Comparison of ENCODE assay signal across 13 cellular contexts in the genomic region with DNA sequence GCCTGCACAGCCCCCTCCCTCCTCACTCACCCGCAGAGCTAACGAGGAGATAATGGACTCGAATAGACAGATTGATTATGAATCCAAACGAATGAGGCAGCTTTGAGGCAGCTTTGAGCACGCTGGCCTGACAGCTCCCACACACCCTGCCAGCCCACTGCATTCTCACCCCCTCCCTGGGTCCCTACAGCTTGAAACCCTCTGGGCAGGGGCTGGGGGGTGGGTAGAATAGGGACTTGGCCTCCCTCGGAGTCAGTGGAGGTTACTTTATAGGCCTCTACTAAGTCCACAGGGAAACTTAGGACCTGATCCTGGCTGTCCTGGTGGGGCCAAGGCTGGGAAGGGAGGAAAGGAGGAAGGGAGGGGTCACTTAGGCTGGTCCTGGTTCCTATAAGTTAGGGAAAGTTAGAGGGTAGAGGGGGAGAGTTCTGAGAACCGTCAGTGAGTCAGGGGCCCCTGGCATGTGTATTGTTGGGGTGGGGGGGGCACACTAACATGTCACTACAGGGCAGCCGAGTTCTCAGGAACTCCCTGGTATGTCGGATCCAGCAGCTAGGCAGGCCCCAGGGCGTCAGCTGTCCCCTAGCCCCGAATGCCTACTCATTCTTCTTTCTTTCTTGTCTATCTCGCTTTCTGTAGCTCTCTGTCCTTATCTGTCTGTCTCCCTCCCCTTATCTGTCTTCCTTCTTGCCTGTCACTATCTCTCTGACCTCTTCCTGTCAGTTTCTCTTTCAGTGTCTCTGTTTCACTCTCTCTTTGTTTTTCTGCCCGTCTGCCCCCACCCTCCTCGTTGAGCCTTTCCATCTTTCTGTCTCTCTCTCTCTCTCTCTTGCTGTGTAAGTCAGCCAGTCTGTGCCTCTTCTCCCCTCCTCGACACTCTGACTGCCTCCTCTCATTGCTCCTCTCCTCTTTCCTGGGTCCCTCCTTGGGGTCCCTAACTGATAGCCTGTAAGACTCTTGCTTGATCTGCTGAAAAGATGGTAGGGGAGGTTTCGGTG. TPM values are rescaled to one million over a fixed set of nuclear protein-coding genes. Genes with fewer than 3 reads are reported as not detected.
A peak's percentile ranks its signal among the peaks of the same experiment; 100 is the strongest.
DNase-seq lines count a peak whose midpoint lies in the region; ATAC-seq, FAIRE-seq and TF ChIP-seq lines count a peak whose summit lies in the region.
"Had no signal": no experiment of that assay in that cellular context is flagged by ENCODE, and none has a peak within 500 bp of the region (broad histone marks: within the 10 kb centered on the region; RNA-seq: fewer than 3 reads in every experiment).

No MANE protein-coding gene starts in this region.

- H3K27ac ChIP-seq in SJCRH30 (no peak overlapping the region), GM12878 (ENCODE audit: control insufficient read depth, insufficient read depth) (no peak overlapping the region), mesenchymal stem cell (ENCODE audit: low read length, poor library complexity, severe bottlenecking) (no peak overlapping the region)
- H3K27ac ChIP-seq: colonic mucosa, SJSA1 had no signal

- H2BK15ac ChIP-seq in mesenchymal stem cell (ENCODE audit: low read depth, poor library complexity, severe bottlenecking), result no peak overlapping the region

- no peaks in the 10 kb centered on the region for H3K79me2 ChIP-seq in GM12878 (ENCODE audit: control insufficient read depth, insufficient read depth, low read length)

- peak; percentile 27 for FAIRE-seq in GM12878 (lab: Jason Lieb, UNC)

- H3K14ac ChIP-seq in mesenchymal stem cell (ENCODE audit: low read length in 2 of 2), result peak overlapping the region in 1 of 2 experiments; percentile 27

- H3K18ac ChIP-seq in mesenchymal stem cell (ENCODE audit: low read depth in 1 of 2, low read length in 2 of 2), result no peak overlapping the region

- WGBS in GM12878 (ENCODE audit: insufficient coverage, insufficient replicate concordance, low lambda C conversion rate, missing lambda C conversion rate), result 29% methylated on average over 16 of the region's 16 CpGs
- 39% methylated on average over 13 of the region's 16 CpGs for WGBS in mesenchymal stem cell

- SMC1A ChIA-PET in GM12878 (lab: Charles Lee; ENCODE audit: uncharacterized antibody, unreplicated experiment), result interaction anchor here (1.1 to 4.2 kb wide), 5 partner anchors 25 to 176 kb away, joined by 3 to 75 read pairs (median 4); a partner anchor contains a TSS

- H3K27me3 ChIP-seq in SJCRH30 (peaks cover 32% of the 10 kb centered on the region), GM12878 (replicated peaks in 1 of 2; ENCODE audit: control insufficient read depth in 2 of 2, insufficient read depth in 2 of 2, low read length in 1 of 2) (peaks cover 3 to 21% of the 10 kb centered on the region in 2 experiments), mesenchymal stem cell (ENCODE audit: control insufficient read depth in 1 of 2, insufficient read depth in 1 of 2, low read length in 2 of 2) (peaks cover 77% of the 10 kb centered on the region in 2 experiments)

- H3K36me3 Mint-ChIP-seq in activated naive CD4-positive, alpha-beta T cell treated with anti-CD3 and anti-CD28 coated beads for 36 hours (ENCODE audit: low read depth), result no peaks in the 10 kb centered on the region

- no peak overlapping the region for H3K27ac Mint-ChIP-seq in activated naive CD4-positive, alpha-beta T cell treated with anti-CD3 and anti-CD28 coated beads for 36 hours

- peak overlapping the region; percentile 12; the same call in 1 of the 2 replicates for H3K4me2 ChIP-seq in GM12878 (ENCODE audit: control insufficient read depth, insufficient read depth)
- no peak overlapping the region for H3K4me2 ChIP-seq in mesenchymal stem cell (ENCODE audit: low read length, poor library complexity, severe bottlenecking)

- H3K9ac ChIP-seq in GM12878 (ENCODE audit: control insufficient read depth, insufficient read depth, low read length), result no peak overlapping the region
- H3K9ac ChIP-seq in mesenchymal stem cell (ENCODE audit: low read length), result no peak overlapping the region

- H3K4me1 Mint-ChIP-seq in activated naive CD4-positive, alpha-beta T cell treated with anti-CD3 and anti-CD28 coated beads for 36 hours (ENCODE audit: low read depth), result peaks cover 28% of the 10 kb centered on the region

- no peaks in the 10 kb centered on the region for H3K9me3 Mint-ChIP-seq in activated naive CD4-positive, alpha-beta T cell treated with anti-CD3 and anti-CD28 coated beads for 36 hours

- RAD21 ChIA-PET in GM12878 (lab: Charles Lee; ENCODE audit: unreplicated experiment), result interaction anchor here (3.9 to 7.0 kb wide), 4 partner anchors 25 to 135 kb away, joined by 27 to 115 read pairs (median 114); a partner anchor contains a TSS

- CTCF ChIA-PET in activated naive CD4-positive, alpha-beta T cell treated with anti-CD3 and anti-CD28 coated beads for 36 hours (lab: Charles Lee), result interaction anchor here (3.7 to 10.2 kb wide), 5 partner anchors 24 to 173 kb away, joined by 39 to 177 read pairs (median 59); a partner anchor contains a TSS
- CTCF ChIA-PET in GM12878 (lab: Yijun Ruan, JAX), result interaction anchor here (1.2 to 9.4 kb wide), 9 partner anchors 13 to 178 kb away, joined by 3 to 248 read pairs (median 37); a partner anchor contains a TSS
- CTCF ChIA-PET in GM10248 (lab: Yijun Ruan, JAX), result interaction anchor here (0.8 to 8.8 kb wide), 10 partner anchors 16 to 235 kb away, joined by 3 to 163 read pairs (median 25); a partner anchor contains a TSS

- in situ Hi-C loops in GM12878 (cut with MboI), result loop anchor here (5.0 kb wide), 2 partner anchors 61 to 176 kb away; no protein-coding TSS in a partner anchor

- H3K23ac ChIP-seq in mesenchymal stem cell (ENCODE audit: low read length in 2 of 2), result no peak overlapping the region

- no peaks in the 10 kb centered on the region for H3K79me1 ChIP-seq in mesenchymal stem cell (replicated peaks; ENCODE audit: low read length, poor library complexity, severe bottlenecking)

- intact Hi-C loops in activated naive CD4-positive, alpha-beta T cell treated with anti-CD3 and anti-CD28 coated beads for 36 hours (cut with micrococcal nuclease), result loop anchor here (5.0 kb wide), 1 partner anchor 156 kb away; a partner anchor contains a TSS
- intact Hi-C loops in GM12878 (cut with micrococcal nuclease; ENCODE audit: unreplicated experiment), result no loop called here

- H3K9me3 ChIP-seq in SJCRH30 (replicated peaks) (no peaks in the 10 kb centered on the region), GM12878 (replicated peaks; ENCODE audit: control insufficient read depth, insufficient read depth, low read length) (no peaks in the 10 kb centered on the region), mesenchymal stem cell (ENCODE audit: control insufficient read depth, low read length) (no peaks in the 10 kb centered on the region)
- H3K9me3 ChIP-seq: colonic mucosa had no signal

- peak; percentile 8 for DNase-seq in activated naive CD4-positive, alpha-beta T cell treated with Interleukin-2 at 50 U/mL for 16 hours
- no peak for DNase-seq in activated naive CD4-positive, alpha-beta T cell treated with anti-CD3 and anti-CD28 coated beads for 36 hours
- DNase-seq in SJCRH30 (peak; percentile 29 to 32), GM12878 (ENCODE audit: low read depth, low spot score) (no peak), GM10248 (ENCODE audit: extremely low spot score) (no peak), middle frontal gyrus (ENCODE audit: extremely low spot score, low spot score) (no peak), mesenchymal stem cell (no peak)
- DNase-seq in stimulated activated CD8-positive, alpha-beta memory T cell treated with anti-CD3 and anti-CD28 coated beads, Interleukin-4, amount 100 ng/mL, for 48 hours, result peak; percentile 77
- DNase-seq: colonic mucosa, DMS79 treated with DMSO at 0.1 percent for 48 hours, posterior cingulate gyrus had no signal

- H2BK12ac ChIP-seq in mesenchymal stem cell (ENCODE audit: low read length in 2 of 2), result no peak overlapping the region

- TF ChIP-seq POLR2A in GM12878 (IDR thresholded peaks at IDR 0.05; ENCODE audit: low read depth, low read length), result no peak

- no peaks in the 10 kb centered on the region for H4K20me1 ChIP-seq in GM12878 (ENCODE audit: control insufficient read depth, insufficient read depth)

- no peak for TF ChIP-seq RAD21 in GM12878 (IDR thresholded peaks at IDR 0.05; ENCODE audit: insufficient read depth, low read depth, low read length)

- no peak for TF ChIP-seq CTCF in GM12878 (IDR thresholded peaks at IDR 0.05 in 2 of 3, conservative IDR thresholded peaks at IDR 0.05 in 1 of 3; ENCODE audit: control insufficient read depth in 2 of 3, extremely low read depth in 1 of 3, insufficient read depth in 1 of 3, low read depth in 3 of 3, low read length in 3 of 3)
- TF ChIP-seq CTCF in GM10248 (IDR thresholded peaks at IDR 0.05; ENCODE audit: control extremely low read depth, extremely low read depth, low read depth, missing control alignments), result no peak

- no peak overlapping the region for H3K4me3 Mint-ChIP-seq in activated naive CD4-positive, alpha-beta T cell treated with anti-CD3 and anti-CD28 coated beads for 36 hours

- no TSS peak for BruUV-seq in GM12878 (replicated peaks; lab: Mats Ljungman, UMichigan)

- H4K91ac ChIP-seq in mesenchymal stem cell (ENCODE audit: low read length), result no peak overlapping the region

- no peaks in the 10 kb centered on the region for H3K36me3 ChIP-seq in SJCRH30
- no peaks in the 10 kb centered on the region for H3K36me3 ChIP-seq in GM12878 (ENCODE audit: control insufficient read depth in 2 of 2, insufficient read depth in 2 of 2, low read length in 1 of 2)
- H3K36me3 ChIP-seq in mesenchymal stem cell (ENCODE audit: control insufficient read depth in 1 of 2, insufficient read depth in 2 of 2, low read depth in 1 of 2, low read length in 2 of 2), result no peaks in the 10 kb centered on the region
- H3K36me3 ChIP-seq: colonic mucosa, SJSA1 had no signal

- TF ChIP-seq EP300 in GM12878 (IDR thresholded peaks at IDR 0.05; ENCODE audit: borderline replicate concordance in 1 of 2, control insufficient read depth in 1 of 2, low read depth in 2 of 2, low read length in 2 of 2), result no peak

- no peak overlapping the region for H4K8ac ChIP-seq in mesenchymal stem cell (ENCODE audit: low read length)

- peaks cover 59% of the 10 kb centered on the region for H3K27me3 Mint-ChIP-seq in activated naive CD4-positive, alpha-beta T cell treated with anti-CD3 and anti-CD28 coated beads for 36 hours (ENCODE audit: low read depth)

- POLR2A ChIA-PET in GM12878 (lab: Charles Lee) (interaction anchor here (0.6 kb wide), 1 partner anchor 68 kb away, joined by 5 read pairs; no protein-coding TSS in a partner anchor), GM10248 (lab: Yijun Ruan, JAX) (no interaction called here)

- H2AFZ ChIP-seq in GM12878 (ENCODE audit: control insufficient read depth, low read depth, low read length) (peak overlapping the region; percentile 63; the same call in 1 of the 2 replicates), mesenchymal stem cell (ENCODE audit: low read depth, low read length) (no peak overlapping the region)

- H3K4ac ChIP-seq in mesenchymal stem cell (ENCODE audit: low read depth in 1 of 2, low read length in 2 of 2), result no peak overlapping the region

- peak; percentile 14 for ATAC-seq in GM12878

- H2AK5ac ChIP-seq in mesenchymal stem cell (ENCODE audit: low read length, severe bottlenecking), result no peak overlapping the region

- H3K4me3 ChIP-seq in SJCRH30 (no peak overlapping the region), GM12878 (no peak overlapping the region), mesenchymal stem cell (ENCODE audit: insufficient read depth in 1 of 2, low read depth in 1 of 2, low read length in 2 of 2) (no peak overlapping the region)
- H3K4me3 ChIP-seq: colonic mucosa, SJSA1 had no signal

- H3K4me1 ChIP-seq in SJCRH30 (peaks cover 4% of the 10 kb centered on the region; the same call in 1 of the 2 replicates), GM12878 (ENCODE audit: control insufficient read depth, insufficient read depth, low read length) (peaks cover 26% of the 10 kb centered on the region), mesenchymal stem cell (ENCODE audit: control insufficient read depth, insufficient read depth, low read depth, low read length) (peaks cover 30% of the 10 kb centered on the region)

- no peak overlapping the region for H2BK120ac ChIP-seq in mesenchymal stem cell (ENCODE audit: low read depth, low read length)

- no peak overlapping the region for H2BK5ac ChIP-seq in mesenchymal stem cell (ENCODE audit: low read depth, low read length, poor library complexity, severe bottlenecking)

RNA-seq across cellular contexts. Expression of a gene that starts 2.2 kb away (rescaled TPM):
- total RNA-seq in activated naive CD4-positive, alpha-beta T cell treated with anti-CD3 and anti-CD28 coated beads for 36 hours, result under 1 TPM in 1 of 2 experiments, not detected in 1; 0.67 TPM
- total RNA-seq in SJCRH30 (2014; rRNA removed; shearing (Covaris generic)), result not detected in 2 replicates
- total RNA-seq in GM12878 (2013; cell fraction: nucleolus; rRNA removed), result not detected in 2 replicates
- 0.16 and 0.56 TPM in 2 replicates for total RNA-seq in GM12878 (2014; rRNA removed)
- total RNA-seq in GM12878 (2014; rRNA removed; fragmentation: Illumina TruSeq; extraction: Trizol), result not detected in 2 replicates
- 0.19 TPM in 1 of 2 replicates, not detected in the other for total RNA-seq in GM12878 (2021)
- polyA plus RNA-seq in GM12878 (2011; ENCODE audit: low read depth), result not detected
- 0.07 and 0.10 TPM in 2 replicates for polyA plus RNA-seq in GM12878 (2011; rRNA removed)
- 0.19 and 0.20 TPM in 2 replicates for polyA plus RNA-seq in GM12878 (2011; cell fraction: cytosol; rRNA removed)
- 0.83 and 1.3 TPM in 2 replicates for polyA plus RNA-seq in GM12878 (2011; cell fraction: nucleus; rRNA removed)
- polyA plus RNA-seq in GM12878 (2012), result not detected in 2 replicates
- not detected in 2 replicates for polyA plus RNA-seq in GM12878 (2014; fragmentation: Illumina TruSeq; extraction: Trizol)
- not detected for polyA plus RNA-seq in GM12878 (2014; fragmentation: Nextera tagmentation; extraction: Ambion mirVana)
- polyA plus RNA-seq in GM12878 (2014; rRNA removed), result 0.08 TPM in 1 of 2 replicates, not detected in the other
- under 1 TPM in 1 of 2 experiments, not detected in 1; 0.40 TPM for polyA plus RNA-seq in GM12878 (2016; fragmentation: Nextera tagmentation; extraction: Ambion mirVana)
- 0.15 and 0.22 TPM in 2 replicates for polyA minus RNA-seq in GM12878 (2011; rRNA and poly(A)+ RNA removed)
- polyA minus RNA-seq in GM12878 (2011; cell fraction: cytosol; rRNA and poly(A)+ RNA removed), result not detected in 2 replicates
- polyA minus RNA-seq in GM12878 (2011; cell fraction: nucleus; rRNA and poly(A)+ RNA removed), result 0.24 TPM in 1 of 2 replicates, not detected in the other
- not detected for polyA plus RNA-seq in mesenchymal stem cell (2013, experiment 1 of 2)
- polyA plus RNA-seq in mesenchymal stem cell (2013, experiment 2 of 2), result not detected
- total RNA-seq: lung microvascular endothelial cell, SJSA1 had no signal

RNA-seq across cellular contexts. Expression of a gene that starts 4.0 kb away (rescaled TPM):
- not detected for total RNA-seq in activated naive CD4-positive, alpha-beta T cell treated with anti-CD3 and anti-CD28 coated beads for 36 hours
- not detected in 2 replicates for total RNA-seq in SJCRH30 (2014; rRNA removed; shearing (Covaris generic))
- not detected in 2 replicates for total RNA-seq in GM12878 (2013; cell fraction: nucleolus; rRNA removed)
- total RNA-seq in GM12878 (2014; rRNA removed) (not detected in 2 replicates), GM12878 (2014; rRNA removed; fragmentation: Illumina TruSeq; extraction: Trizol) (not detected in 2 replicates), GM12878 (2021) (not detected in 2 replicates)
- not detected for polyA plus RNA-seq in GM12878 (2011; ENCODE audit: low read depth)
- polyA plus RNA-seq in GM12878 (2011; rRNA removed) (0.01 TPM in 1 of 2 replicates, not detected in the other), GM12878 (2014; fragmentation: Illumina TruSeq; extraction: Trizol) (not detected in 2 replicates), GM12878 (2014; fragmentation: Nextera tagmentation; extraction: Ambion mirVana) (not detected), GM12878 (2014; rRNA removed) (not detected in 2 replicates), GM12878 (2016; fragmentation: Nextera tagmentation; extraction: Ambion mirVana) (not detected)
- polyA plus RNA-seq in GM12878 (2011; cell fraction: cytosol; rRNA removed), result not detected in 2 replicates
- 0.10 and 0.16 TPM in 2 replicates for polyA plus RNA-seq in GM12878 (2011; cell fraction: nucleus; rRNA removed)
- polyA plus RNA-seq in GM12878 (2012), result not detected in 2 replicates
- 0.05 TPM in 1 of 2 replicates, not detected in the other for polyA minus RNA-seq in GM12878 (2011; rRNA and poly(A)+ RNA removed)
- not detected in 2 replicates for polyA minus RNA-seq in GM12878 (2011; cell fraction: cytosol; rRNA and poly(A)+ RNA removed)
- under 0.01 and 0.10 TPM in 2 replicates for polyA minus RNA-seq in GM12878 (2011; cell fraction: nucleus; rRNA and poly(A)+ RNA removed)
- polyA plus RNA-seq in mesenchymal stem cell (2013, experiment 1 of 2), result not detected
- polyA plus RNA-seq in mesenchymal stem cell (2013, experiment 2 of 2), result not detected
- total RNA-seq: colonic mucosa, lung microvascular endothelial cell, SJSA1 had no signal

RNA-seq across cellular contexts. Expression of a gene that starts 30.6 kb away (rescaled TPM):
- total RNA-seq in activated naive CD4-positive, alpha-beta T cell treated with anti-CD3 and anti-CD28 coated beads for 36 hours, result not detected
- not detected in 2 replicates for total RNA-seq in SJCRH30 (2014; rRNA removed; shearing (Covaris generic))
- not detected in 2 replicates for total RNA-seq in GM12878 (2013; cell fraction: nucleolus; rRNA removed)
- total RNA-seq in GM12878 (2014; rRNA removed) (under 0.01 TPM in 1 of 2 replicates, not detected in the other), GM12878 (2014; rRNA removed; fragmentation: Illumina TruSeq; extraction: Trizol) (not detected in 2 replicates), GM12878 (2021) (not detected in 2 replicates)
- not detected for polyA plus RNA-seq in GM12878 (2011; ENCODE audit: low read depth)
- polyA plus RNA-seq in GM12878 (2011; rRNA removed) (not detected in 2 replicates), GM12878 (2014; fragmentation: Illumina TruSeq; extraction: Trizol) (not detected in 2 replicates), GM12878 (2014; fragmentation: Nextera tagmentation; extraction: Ambion mirVana) (not detected), GM12878 (2014; rRNA removed) (not detected in 2 replicates), GM12878 (2016; fragmentation: Nextera tagmentation; extraction: Ambion mirVana) (not detected)
- 0.02 TPM in 1 of 2 replicates, not detected in the other for polyA plus RNA-seq in GM12878 (2011; cell fraction: cytosol; rRNA removed)
- 0.06 and 0.09 TPM in 2 replicates for polyA plus RNA-seq in GM12878 (2011; cell fraction: nucleus; rRNA removed)
- polyA plus RNA-seq in GM12878 (2012), result 0.04 and 0.05 TPM in 2 replicates
- polyA minus RNA-seq in GM12878 (2011; rRNA and poly(A)+ RNA removed), result not detected in 2 replicates
- not detected in 2 replicates for polyA minus RNA-seq in GM12878 (2011; cell fraction: cytosol; rRNA and poly(A)+ RNA removed)
- polyA minus RNA-seq in GM12878 (2011; cell fraction: nucleus; rRNA and poly(A)+ RNA removed), result not detected in 2 replicates
- polyA plus RNA-seq in mesenchymal stem cell (2013, experiment 1 of 2), result 20.5 TPM
- 20.1 TPM for polyA plus RNA-seq in mesenchymal stem cell (2013, experiment 2 of 2)

RNA-seq across cellular contexts. Expression of a gene that starts 46.3 kb away (rescaled TPM):
- 100 to 1,000 TPM; 134 to 138 TPM for total RNA-seq in activated naive CD4-positive, alpha-beta T cell treated with anti-CD3 and anti-CD28 coated beads for 36 hours
- total RNA-seq in SJCRH30 (2014; rRNA removed; shearing (Covaris generic)), result 0.30 TPM in 1 of 2 replicates, not detected in the other
- 22.4 and 23.9 TPM in 2 replicates for total RNA-seq in GM12878 (2013; cell fraction: nucleolus; rRNA removed)
- total RNA-seq in GM12878 (2014; rRNA removed) (9.9 and 11.4 TPM in 2 replicates), GM12878 (2014; rRNA removed; fragmentation: Illumina TruSeq; extraction: Trizol) (4.6 and 5.4 TPM in 2 replicates), GM12878 (2021) (15.9 and 17.4 TPM in 2 replicates)
- 1.8 TPM for polyA plus RNA-seq in GM12878 (2011; ENCODE audit: low read depth)
- polyA plus RNA-seq in GM12878 (2011; rRNA removed) (3.7 and 9.7 TPM in 2 replicates), GM12878 (2014; fragmentation: Illumina TruSeq; extraction: Trizol) (2.2 and 4.4 TPM in 2 replicates), GM12878 (2014; fragmentation: Nextera tagmentation; extraction: Ambion mirVana) (1 to 10 TPM in 1 of 2 experiments, under 1 TPM in 1; 0.72 to 1.8 TPM), GM12878 (2014; rRNA removed) (10.7 and 11.6 TPM in 2 replicates), GM12878 (2016; fragmentation: Nextera tagmentation; extraction: Ambion mirVana) (1 to 10 TPM; 6.5 to 7.4 TPM)
- polyA plus RNA-seq in GM12878 (2011; cell fraction: cytosol; rRNA removed), result 11.4 and 13.8 TPM in 2 replicates
- 23.0 and 23.7 TPM in 2 replicates for polyA plus RNA-seq in GM12878 (2011; cell fraction: nucleus; rRNA removed)
- polyA plus RNA-seq in GM12878 (2012), result 3.4 and 5.8 TPM in 2 replicates
- polyA minus RNA-seq in GM12878 (2011; rRNA and poly(A)+ RNA removed), result 8.1 and 15.6 TPM in 2 replicates
- polyA minus RNA-seq in GM12878 (2011; cell fraction: cytosol; rRNA and poly(A)+ RNA removed), result 8.7 and 12.3 TPM in 2 replicates
- polyA minus RNA-seq in GM12878 (2011; cell fraction: nucleus; rRNA and poly(A)+ RNA removed), result 19.2 and 32.7 TPM in 2 replicates
- not detected for polyA plus RNA-seq in mesenchymal stem cell (2013, experiment 1 of 2)
- 0.08 TPM for polyA plus RNA-seq in mesenchymal stem cell (2013, experiment 2 of 2)
- total RNA-seq: lung microvascular endothelial cell, SJSA1 had no signal

RNA-seq across cellular contexts. Expression of a gene that starts 57.5 kb away (rescaled TPM):
- total RNA-seq in activated naive CD4-positive, alpha-beta T cell treated with anti-CD3 and anti-CD28 coated beads for 36 hours, result not detected
- total RNA-seq in SJCRH30 (2014; rRNA removed; shearing (Covaris generic)), result not detected in 2 replicates
- total RNA-seq in GM12878 (2013; cell fraction: nucleolus; rRNA removed), result not detected in 2 replicates
- not detected in 2 replicates for total RNA-seq in GM12878 (2014; rRNA removed)
- total RNA-seq in GM12878 (2014; rRNA removed; fragmentation: Illumina TruSeq; extraction: Trizol), result not detected in 2 replicates
- total RNA-seq in GM12878 (2021), result not detected in 2 replicates
- not detected for polyA plus RNA-seq in GM12878 (2011; ENCODE audit: low read depth)
- polyA plus RNA-seq in GM12878 (2011; rRNA removed), result not detected in 2 replicates
- not detected in 2 replicates for polyA plus RNA-seq in GM12878 (2011; cell fraction: cytosol; rRNA removed)
- not detected in 2 replicates for polyA plus RNA-seq in GM12878 (2011; cell fraction: nucleus; rRNA removed)
- not detected in 2 replicates for polyA plus RNA-seq in GM12878 (2012)
- not detected in 2 replicates for polyA plus RNA-seq in GM12878 (2014; fragmentation: Illumina TruSeq; extraction: Trizol)
- polyA plus RNA-seq in GM12878 (2014; fragmentation: Nextera tagmentation; extraction: Ambion mirVana), result not detected
- polyA plus RNA-seq in GM12878 (2014; rRNA removed), result not detected in 2 replicates
- polyA plus RNA-seq in GM12878 (2016; fragmentation: Nextera tagmentation; extraction: Ambion mirVana), result not detected
- polyA minus RNA-seq in GM12878 (2011; rRNA and poly(A)+ RNA removed), result not detected in 2 replicates
- not detected in 2 replicates for polyA minus RNA-seq in GM12878 (2011; cell fraction: cytosol; rRNA and poly(A)+ RNA removed)
- not detected in 2 replicates for polyA minus RNA-seq in GM12878 (2011; cell fraction: nucleus; rRNA and poly(A)+ RNA removed)
- polyA plus RNA-seq in mesenchymal stem cell (2013, experiment 1 of 2), result 0.03 TPM
- polyA plus RNA-seq in mesenchymal stem cell (2013, experiment 2 of 2), result 0.05 TPM
- total RNA-seq: colonic mucosa, SJSA1 had no signal

Comparison
In these comparisons a context has a peak if more than half of its experiments do, and no peak if none do; other contexts are left out.
1. DNase-seq: peak in activated naive CD4-positive, alpha-beta T cell treated with Interleukin-2 at 50 U/mL for 16 hours (single experiment), SJCRH30 (2 of 2) and stimulated activated CD8-positive, alpha-beta memory T cell treated with anti-CD3 and anti-CD28 coated beads, Interleukin-4, amount 100 ng/mL, for 48 hours (single experiment); none in activated naive CD4-positive, alpha-beta T cell treated with anti-CD3 and anti-CD28 coated beads for 36 hours (single experiment), GM12878 (single experiment), GM10248 (single experiment), middle frontal gyrus (single experiment) and mesenchymal stem cell (single experiment).